ENCODE assay signal across 12 cellular contexts in the genomic region with DNA sequence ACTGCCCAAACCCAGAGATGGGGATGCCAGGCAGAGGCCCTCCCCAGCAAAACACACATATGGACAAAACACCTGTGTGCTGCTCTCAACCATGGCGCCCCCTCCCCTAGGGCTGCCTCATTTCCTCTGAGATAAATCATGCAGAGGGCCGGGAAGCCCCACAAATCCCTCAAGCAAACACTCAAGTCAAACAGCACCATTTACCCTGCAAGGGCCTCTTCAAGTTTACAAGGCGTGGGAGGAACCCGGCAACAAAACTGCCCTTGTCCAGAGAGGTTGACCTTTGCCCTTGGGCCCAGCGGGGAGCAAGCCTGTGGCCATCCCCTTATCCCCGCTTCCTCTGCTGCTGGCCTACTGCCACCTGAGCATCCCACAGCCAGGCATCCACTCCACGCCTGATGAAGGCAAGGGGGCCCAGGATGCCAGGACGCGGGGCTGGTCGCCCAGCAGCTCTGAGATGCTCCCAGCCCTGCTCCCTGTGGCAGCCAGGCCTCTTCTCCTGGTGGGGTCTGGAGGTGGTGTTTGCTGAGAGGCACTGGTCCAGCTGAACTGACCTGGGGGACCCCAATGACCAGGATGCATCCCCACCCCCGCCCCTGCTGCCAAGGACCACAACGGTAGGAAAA.
A peak's percentile ranks its signal among the peaks of the same experiment; 100 is the strongest.
DNase-seq lines count a peak whose midpoint lies in the region; ATAC-seq, FAIRE-seq and TF ChIP-seq lines count a peak whose summit lies in the region.
"Had no signal": no experiment of that assay in that cellular context is flagged by ENCODE, and none has a peak within 500 bp of the region (broad histone marks: within the 10 kb centered on the region; RNA-seq: fewer than 3 reads in every experiment).

No MANE protein-coding gene starts in this region.

- H3K79me2 ChIP-seq in GM12878 (ENCODE audit: control insufficient read depth, insufficient read depth, low read length): no peaks in the 10 kb centered on the region

- intact Hi-C loops in GM12878 (cut with micrococcal nuclease; ENCODE audit: unreplicated experiment) (loop anchor here (5.0 kb wide), 4 partner anchors 78 to 1348 kb away; a partner anchor contains a TSS), sigmoid colon (cut with DNase I) (loop anchor here (2.0 kb wide), 1 partner anchor 76 kb away; no protein-coding TSS in a partner anchor)

- H3K4me1 Mint-ChIP-seq in HFFc6 (ENCODE audit: low read depth): peaks cover 36% of the 10 kb centered on the region
- peaks cover 0 to 4% (median 2%) of the 10 kb centered on the region in 3 donors for H3K4me1 Mint-ChIP-seq in CD8-positive, alpha-beta memory T cell

- RAD21 ChIA-PET in GM12878 (lab: Charles Lee; ENCODE audit: unreplicated experiment): no interaction called here

- in situ Hi-C loops in GM12878 (cut with MboI): no loop called here

- no peak overlapping the region for H3K4me3 Mint-ChIP-seq in HFFc6
- no peak overlapping the region for H3K4me3 Mint-ChIP-seq in CD8-positive, alpha-beta memory T cell

- WGBS in GM12878 (ENCODE audit: insufficient coverage, insufficient replicate concordance, low lambda C conversion rate, missing lambda C conversion rate): 52% methylated on average over 11 of the region's 12 CpGs
- WGBS in sigmoid colon, 2 donors: 44 to 57% methylated on average over 12 of the region's 12 CpGs

- TF ChIP-seq POLR2A in GM12878 (IDR thresholded peaks at IDR 0.05; ENCODE audit: low read depth, low read length) (no peak), sigmoid colon (IDR thresholded peaks at IDR 0.05) (no peak)

- TF ChIP-seq EP300 in GM12878 (IDR thresholded peaks at IDR 0.05; ENCODE audit: borderline replicate concordance in 1 of 2, control insufficient read depth in 1 of 2, low read depth in 2 of 2, low read length in 2 of 2): 0 out of 4 replicates have a peak, but pooled peaks of 1 of the 2 experiments have one; percentile 15
- no peak for TF ChIP-seq EP300 in sigmoid colon (IDR thresholded peaks at IDR 0.05)

- H3K36me3 Mint-ChIP-seq in HFFc6 (ENCODE audit: low read depth): peaks cover 15% of the 10 kb centered on the region; the same call in 1 of the 2 replicates
- no peaks in the 10 kb centered on the region for H3K36me3 Mint-ChIP-seq in CD8-positive, alpha-beta memory T cell

- H3K27ac ChIP-seq in HUES48 (ENCODE audit: low read depth, low read length): peak overlapping the region; percentile 37
- H3K27ac ChIP-seq in GM12878 (ENCODE audit: control insufficient read depth, insufficient read depth): peak overlapping the region; percentile 4; the same call in 1 of the 2 replicates
- H3K27ac ChIP-seq in sigmoid colon: peak overlapping the region in 3 of 4 donors; percentile 31 to 88 (median 81)
- no peak overlapping the region for H3K27ac ChIP-seq in CD8-positive, alpha-beta memory T cell (ENCODE audit: low read depth, low read length)
- H3K27ac ChIP-seq: ovary had no signal

- H3K9ac ChIP-seq in HUES48 (ENCODE audit: low read depth, low read length) (no peak overlapping the region), GM12878 (ENCODE audit: control insufficient read depth, insufficient read depth, low read length) (no peak overlapping the region)

- no peaks in the 10 kb centered on the region for H3K9me3 Mint-ChIP-seq in HFFc6
- H3K9me3 Mint-ChIP-seq in CD8-positive, alpha-beta memory T cell: no peaks in the 10 kb centered on the region

- no peak for FAIRE-seq in GM12878 (lab: Jason Lieb, UNC)

- no peak overlapping the region; the same call in 1 of the 2 replicates for H2AFZ ChIP-seq in GM12878 (ENCODE audit: control insufficient read depth, low read depth, low read length)

- no peak for TF ChIP-seq CTCF in GM12878 (IDR thresholded peaks at IDR 0.05 in 2 of 3, conservative IDR thresholded peaks at IDR 0.05 in 1 of 3; ENCODE audit: control insufficient read depth in 2 of 3, extremely low read depth in 1 of 3, insufficient read depth in 1 of 3, low read depth in 3 of 3, low read length in 3 of 3)
- no peak for TF ChIP-seq CTCF in sigmoid colon (IDR thresholded peaks at IDR 0.05)
- no peak for TF ChIP-seq CTCF in HFFc6 (IDR thresholded peaks at IDR 0.05)

- no peaks in the 10 kb centered on the region for H4K20me1 ChIP-seq in GM12878 (ENCODE audit: control insufficient read depth, insufficient read depth)

- peaks cover 35% of the 10 kb centered on the region for H3K36me3 ChIP-seq in HUES48 (ENCODE audit: control insufficient read depth, insufficient read depth, low read length)
- peaks cover 0 to 5% of the 10 kb centered on the region in 2 experiments; a peak in 3 of 4 replicates for H3K36me3 ChIP-seq in GM12878 (ENCODE audit: control insufficient read depth in 2 of 2, insufficient read depth in 2 of 2, low read length in 1 of 2)
- H3K36me3 ChIP-seq in sigmoid colon: peaks cover 13 to 38% (median 32%) of the 10 kb centered on the region in 4 donors
- H3K36me3 ChIP-seq in CD8-positive, alpha-beta memory T cell (ENCODE audit: insufficient read depth, low read length): no peaks in the 10 kb centered on the region
- H3K36me3 ChIP-seq: ovary had no signal

- no peaks in the 10 kb centered on the region for H3K27me3 ChIP-seq in HUES48 (ENCODE audit: control insufficient read depth, insufficient read depth, low read length)
- H3K27me3 ChIP-seq in GM12878 (replicated peaks in 1 of 2; ENCODE audit: control insufficient read depth in 2 of 2, insufficient read depth in 2 of 2, low read length in 1 of 2): no peaks in the 10 kb centered on the region
- H3K27me3 ChIP-seq in sigmoid colon: no peaks in the 10 kb centered on the region
- H3K27me3 ChIP-seq in CD8-positive, alpha-beta memory T cell (ENCODE audit: insufficient read depth, low read length, poor library complexity, severe bottlenecking): no peaks in the 10 kb centered on the region
- H3K27me3 ChIP-seq: ovary had no signal

- no peak overlapping the region for H3K27ac Mint-ChIP-seq in HFFc6
- H3K27ac Mint-ChIP-seq in CD8-positive, alpha-beta memory T cell: no peak overlapping the region

- ATAC-seq in GM12878 (peak; percentile 79), HG02870 (IDR thresholded peaks at IDR 0.05; ENCODE audit: unreplicated experiment) (no peak)

- H3K4me3 ChIP-seq in HUES48 (ENCODE audit: low read depth, low read length) (no peak overlapping the region), GM12878 (no peak overlapping the region), sigmoid colon (no peak overlapping the region)
- no peak overlapping the region for H3K4me3 ChIP-seq in CD8-positive, alpha-beta memory T cell (ENCODE audit: low read length)
- H3K4me3 ChIP-seq: ovary had no signal

- H3K4me1 ChIP-seq in HUES48 (ENCODE audit: control insufficient read depth, insufficient read depth, low read length) (peaks cover 38% of the 10 kb centered on the region), GM12878 (ENCODE audit: control insufficient read depth, insufficient read depth, low read length) (peaks cover 9% of the 10 kb centered on the region), sigmoid colon (peaks cover 0 to 45% (median 36%) of the 10 kb centered on the region in 4 donors)
- peaks cover 3% of the 10 kb centered on the region for H3K4me1 ChIP-seq in CD8-positive, alpha-beta memory T cell (ENCODE audit: insufficient read depth, low read length)

- no peak overlapping the region; the same call in 1 of the 2 replicates for H3K4me2 ChIP-seq in GM12878 (ENCODE audit: control insufficient read depth, insufficient read depth)

- DNase-seq in NCI-H1417 (lab: John Stamatoyannopoulos, UW) (peak; percentile 12 to 76 (median 19)), NCI-H1417 treated with DMSO at 0.1 percent for 48 hours (lab: John Stamatoyannopoulos, UW) (no peak), GM12878 (ENCODE audit: low read depth, low spot score) (no peak), sigmoid colon (no peak), HFFc6 (no peak)
- no peak for DNase-seq in CD8-positive, alpha-beta memory T cell
- DNase-seq: 8988T, cerebellar nuclear complex, NCI-H1105 had no signal

- no peak for TF ChIP-seq RAD21 in GM12878 (IDR thresholded peaks at IDR 0.05; ENCODE audit: insufficient read depth, low read depth, low read length)

- CTCF ChIA-PET in GM12878 (lab: Yijun Ruan, JAX): interaction anchor here (3.0 kb wide), 1 partner anchor 12 kb away, joined by 14 read pairs; no protein-coding TSS in a partner anchor
- CTCF ChIA-PET in CD8-positive, alpha-beta memory T cell (lab: Charles Lee): no interaction called here

- no peaks in the 10 kb centered on the region for H3K9me3 ChIP-seq in HUES48 (ENCODE audit: control insufficient read depth, insufficient read depth, low read length)
- no peaks in the 10 kb centered on the region for H3K9me3 ChIP-seq in GM12878 (replicated peaks; ENCODE audit: control insufficient read depth, insufficient read depth, low read length)
- no peaks in the 10 kb centered on the region for H3K9me3 ChIP-seq in sigmoid colon
- no peaks in the 10 kb centered on the region for H3K9me3 ChIP-seq in CD8-positive, alpha-beta memory T cell (ENCODE audit: low read length)
- H3K9me3 ChIP-seq: ovary had no signal

- H3K27me3 Mint-ChIP-seq in HFFc6 (ENCODE audit: insufficient read depth): no peaks in the 10 kb centered on the region
- no peaks in the 10 kb centered on the region for H3K27me3 Mint-ChIP-seq in CD8-positive, alpha-beta memory T cell

- SMC1A ChIA-PET in GM12878 (lab: Charles Lee; ENCODE audit: uncharacterized antibody, unreplicated experiment): interaction anchor here (1.0 kb wide), 1 partner anchor 179 kb away, joined by 3 read pairs; no protein-coding TSS in a partner anchor

- no TSS peak for BruUV-seq in GM12878 (replicated peaks; lab: Mats Ljungman, UMichigan)

- POLR2A ChIA-PET in GM12878 (lab: Charles Lee): no interaction called here
- POLR2A ChIA-PET in CD8-positive, alpha-beta memory T cell (lab: Charles Lee): no interaction called here

TF ChIP-seq in GM12878, 131 proteins besides CTCF, POLR2A, EP300 and RAD21 (continues in another document):
- peak; percentile 40; the same call in 1 of the 2 replicates for TF ChIP-seq CREM (IDR thresholded peaks at IDR 0.05; ENCODE audit: low read depth)
- no peak for TF ChIP-seq SUZ12 (IDR thresholded peaks at IDR 0.05; ENCODE audit: unreplicated experiment)
- peak; percentile 73 for TF ChIP-seq IKZF1 (conservative IDR thresholded peaks at IDR 0.05)
- TF ChIP-seq NRF1 (conservative IDR thresholded peaks at IDR 0.05; ENCODE audit: low read depth, low read length): no peak
- peak; percentile 81 for TF ChIP-seq NR2C1 (IDR thresholded peaks at IDR 0.05)
- peak; percentile 75 for TF ChIP-seq DPF2 (IDR thresholded peaks at IDR 0.05)
- no peak for TF ChIP-seq SIN3A (IDR thresholded peaks at IDR 0.05; ENCODE audit: low read depth, low read length)
- no peak for TF ChIP-seq MTA3 (IDR thresholded peaks at IDR 0.05; ENCODE audit: borderline replicate concordance, low read length)
- no peak for TF ChIP-seq ZSCAN29 (IDR thresholded peaks at IDR 0.05)
- TF ChIP-seq EED (IDR thresholded peaks at IDR 0.05; ENCODE audit: low read depth): 0 out of 2 replicates have a peak, but pooled peaks have one; percentile 19
- TF ChIP-seq SP1 (IDR thresholded peaks at IDR 0.05; ENCODE audit: low read depth, low read length): peak; percentile 34
- peak; percentile 39; the same call in 1 of the 2 replicates for TF ChIP-seq RUNX3 (IDR thresholded peaks at IDR 0.05; ENCODE audit: low read length)
- TF ChIP-seq IKZF2 (IDR thresholded peaks at IDR 0.05): peak in 1 of 2 experiments; percentile 13; a peak in 1 of 4 replicates
- TF ChIP-seq EGR1 (IDR thresholded peaks at IDR 0.05; ENCODE audit: borderline replicate concordance in 1 of 2, low read depth in 2 of 2, low read length in 2 of 2): peak in 1 of 2 experiments; percentile 82; a peak in 1 of 3 replicates

Comparison
In these comparisons a context has a peak if more than half of its experiments do, and no peak if none do; other contexts are left out.
1. DNase-seq: peak in NCI-H1417 (3 of 3); none in NCI-H1417 treated with DMSO at 0.1 percent for 48 hours (single experiment), GM12878 (single experiment), sigmoid colon (single experiment), HFFc6 (single experiment) and CD8-positive, alpha-beta memory T cell (0 of 5).